ENCODE assay signal across 8 cellular contexts in the genomic region with DNA sequence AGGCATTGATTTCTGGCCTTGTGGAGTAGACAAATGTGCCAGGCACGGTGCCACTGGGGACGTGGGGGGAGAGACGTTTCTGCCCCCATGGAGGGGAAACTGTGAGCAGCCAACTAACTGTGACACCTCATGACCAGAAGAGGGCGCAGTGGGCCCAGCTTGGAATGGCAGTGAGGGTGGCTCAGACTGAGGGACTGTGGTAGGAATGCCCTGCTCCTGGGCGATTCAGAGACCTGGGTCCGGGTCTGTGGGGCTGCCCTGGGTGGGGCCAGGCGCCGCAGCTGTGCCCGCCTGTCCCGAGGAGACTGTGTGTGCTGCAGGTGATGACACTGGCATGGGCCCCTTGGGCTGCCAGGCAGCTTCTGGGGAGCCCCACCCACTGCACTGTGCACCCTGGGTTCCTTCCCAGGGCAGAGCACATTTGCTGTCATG. TPM values are rescaled to one million over a fixed set of nuclear protein-coding genes. Genes with fewer than 3 reads are reported as not detected.
DNase-seq lines count a peak whose midpoint lies in the region; ATAC-seq and TF ChIP-seq lines count a peak whose summit lies in the region.

No MANE protein-coding gene starts in this region.

- POLR2A ChIA-PET in activated CD8-positive, alpha-beta T cell treated with anti-CD3 and anti-CD28 coated beads for 36 hours (lab: Charles Lee), result no interaction called here

- H3K9me3 Mint-ChIP-seq in activated CD8-positive, alpha-beta T cell treated with anti-CD3 and anti-CD28 coated beads for 36 hours, result no peaks in the 10 kb centered on the region
- no peaks in the 10 kb centered on the region for H3K9me3 Mint-ChIP-seq in endodermal cell
- no peaks in the 10 kb centered on the region for H3K9me3 Mint-ChIP-seq in stimulated activated memory B cell treated with anti-CD40 and anti-IgM and Interleukin-4, amounts not matched to agents 10 μg/mL and 1 μg/mL and 100 μg/mL, for 72 hours

- H3K27me3 ChIP-seq in endodermal cell (ENCODE audit: control insufficient read depth, insufficient read depth, low read length, poor library complexity, severe bottlenecking), result no peaks in the 10 kb centered on the region

- no peak overlapping the region for H3K27ac Mint-ChIP-seq in activated CD8-positive, alpha-beta T cell treated with anti-CD3 and anti-CD28 coated beads for 36 hours
- H3K27ac Mint-ChIP-seq in endodermal cell, result no peak overlapping the region
- H3K27ac Mint-ChIP-seq in stimulated activated memory B cell treated with anti-CD40 and anti-IgM and Interleukin-4, amounts not matched to agents 10 μg/mL and 1 μg/mL and 100 μg/mL, for 72 hours, result peak overlapping the region; percentile 48

- H3K4me1 Mint-ChIP-seq in activated CD8-positive, alpha-beta T cell treated with anti-CD3 and anti-CD28 coated beads for 36 hours (ENCODE audit: low read depth), result peaks cover 16% of the 10 kb centered on the region
- peaks cover 17% of the 10 kb centered on the region for H3K4me1 Mint-ChIP-seq in endodermal cell
- peaks cover 21% of the 10 kb centered on the region for H3K4me1 Mint-ChIP-seq in stimulated activated memory B cell treated with anti-CD40 and anti-IgM and Interleukin-4, amounts not matched to agents 10 μg/mL and 1 μg/mL and 100 μg/mL, for 72 hours

- CTCF ChIA-PET in activated CD8-positive, alpha-beta T cell treated with anti-CD3 and anti-CD28 coated beads for 36 hours (lab: Charles Lee), result interaction anchor here (0.6 to 9.2 kb wide), 22 partner anchors 9 to 297 kb away, joined by 3 to 145 read pairs (median 4); a partner anchor contains a TSS

- peaks cover 20% of the 10 kb centered on the region for H3K36me3 ChIP-seq in endodermal cell (ENCODE audit: control insufficient read depth, insufficient read depth, low read length)

- no peaks in the 10 kb centered on the region for H3K36me3 Mint-ChIP-seq in activated CD8-positive, alpha-beta T cell treated with anti-CD3 and anti-CD28 coated beads for 36 hours (ENCODE audit: low read depth)
- H3K36me3 Mint-ChIP-seq in endodermal cell (ENCODE audit: low read depth), result peaks cover 8% of the 10 kb centered on the region
- H3K36me3 Mint-ChIP-seq in stimulated activated memory B cell treated with anti-CD40 and anti-IgM and Interleukin-4, amounts not matched to agents 10 μg/mL and 1 μg/mL and 100 μg/mL, for 72 hours, result no peaks in the 10 kb centered on the region

- peak; percentile 92 for TF ChIP-seq CTCF in activated CD8-positive, alpha-beta T cell treated with anti-CD3 and anti-CD28 coated beads for 36 hours (IDR thresholded peaks at IDR 0.05)
- peak; percentile 96 for TF ChIP-seq CTCF in endodermal cell (conservative IDR thresholded peaks at IDR 0.05)

- ATAC-seq in HG02870 (IDR thresholded peaks at IDR 0.05; ENCODE audit: unreplicated experiment), result peak; percentile 51
- peak; percentile 95 for ATAC-seq in activated CD8-positive, alpha-beta T cell treated with anti-CD3 and anti-CD28 coated beads for 36 hours
- peak; percentile 82 for ATAC-seq in stimulated activated memory B cell treated with anti-CD40 and anti-IgM and Interleukin-4, amounts not matched to agents 10 μg/mL and 1 μg/mL and 100 μg/mL, for 72 hours

- no peaks in the 10 kb centered on the region for H3K4me1 ChIP-seq in endodermal cell (ENCODE audit: control insufficient read depth, insufficient read depth, low read length)

- H3K27ac ChIP-seq in endodermal cell (ENCODE audit: low read depth, low read length), result no peak overlapping the region

- no peaks in the 10 kb centered on the region for H3K9me3 ChIP-seq in endodermal cell (ENCODE audit: control insufficient read depth, low read length)

- H3K27me3 Mint-ChIP-seq in activated CD8-positive, alpha-beta T cell treated with anti-CD3 and anti-CD28 coated beads for 36 hours, result no peaks in the 10 kb centered on the region
- H3K27me3 Mint-ChIP-seq in endodermal cell (ENCODE audit: insufficient read depth), result peaks cover 15% of the 10 kb centered on the region
- H3K27me3 Mint-ChIP-seq in stimulated activated memory B cell treated with anti-CD40 and anti-IgM and Interleukin-4, amounts not matched to agents 10 μg/mL and 1 μg/mL and 100 μg/mL, for 72 hours, result no peaks in the 10 kb centered on the region

- intact Hi-C loops in activated CD8-positive, alpha-beta T cell treated with anti-CD3 and anti-CD28 coated beads for 36 hours (cut with micrococcal nuclease), result loop anchor here (2.0 kb wide), 1 partner anchor 261 kb away; no protein-coding TSS in a partner anchor

- H3K4me3 ChIP-seq in endodermal cell (ENCODE audit: low read length), result no peak overlapping the region

- 26 to 31% methylated on average over 6 to 10 of the region's 10 CpGs for WGBS in endodermal cell (ENCODE audit: insufficient coverage in 1 of 2, insufficient read length in 1 of 2), 2 experiments

- DNase-seq in GM03348 (ENCODE audit: low spot score), result peak; percentile 80
- peak; percentile 73 to 84 for DNase-seq in NCI-H524 (lab: John Stamatoyannopoulos, UW)
- DNase-seq in activated CD8-positive, alpha-beta T cell treated with anti-CD3 and anti-CD28 coated beads for 36 hours, result peak; percentile 81
- peak; percentile 92 for DNase-seq in endodermal cell
- peak; percentile 77 for DNase-seq in myocyte (ENCODE audit: low read depth)
- DNase-seq in mesenteric fat pad (ENCODE audit: low spot score), result no peak

- H3K4me3 Mint-ChIP-seq in activated CD8-positive, alpha-beta T cell treated with anti-CD3 and anti-CD28 coated beads for 36 hours, result no peak overlapping the region
- H3K4me3 Mint-ChIP-seq in endodermal cell, result no peak overlapping the region
- H3K4me3 Mint-ChIP-seq in stimulated activated memory B cell treated with anti-CD40 and anti-IgM and Interleukin-4, amounts not matched to agents 10 μg/mL and 1 μg/mL and 100 μg/mL, for 72 hours, result no peak overlapping the region

- H3K9ac ChIP-seq in endodermal cell (ENCODE audit: extremely low read depth, low read length, poor library complexity, severe bottlenecking), result no peak overlapping the region

RNA-seq across cellular contexts. Expression of gene WDR25, which starts 7.5 kb away (rescaled TPM):
- total RNA-seq in activated CD8-positive, alpha-beta T cell treated with anti-CD3 and anti-CD28 coated beads for 36 hours, result 1 to 10 TPM; 6.2 to 7.5 TPM
- 1 to 10 TPM; 5.8 to 8.0 TPM for total RNA-seq in endodermal cell
- 6.9 TPM for polyA plus RNA-seq in endodermal cell (2013, experiment 1 of 2)
- 7.5 TPM for polyA plus RNA-seq in endodermal cell (2013, experiment 2 of 2)
- 13.8 and 19.1 TPM in 2 replicates for total RNA-seq in myocyte
- 18.4 TPM for polyA plus RNA-seq in myocyte (2012)
- total RNA-seq in mesenteric fat pad, result 8.7 TPM
